13 cellular contexts compared by ENCODE assay signal in genomic region chr6:167349816-167350215, GRCh38. TPM values are rescaled to one million over a fixed set of nuclear protein-coding genes. Genes with fewer than 3 reads are reported as not detected.
DNase-seq lines count a peak whose midpoint lies in the region; ATAC-seq and TF ChIP-seq lines count a peak whose summit lies in the region.
"Had no signal": no experiment of that assay in that cellular context is flagged by ENCODE, and none has a peak within 500 bp of the region (broad histone marks: within the 10 kb centered on the region; RNA-seq: fewer than 3 reads in every experiment).

No MANE protein-coding gene starts in this region.

- no peak for TF ChIP-seq POLR2A in vagina (IDR thresholded peaks at IDR 0.05)

- peaks cover 9% of the 10 kb centered on the region; the same call in 2 of the 3 replicates for H3K36me3 Mint-ChIP-seq in GM23338 (ENCODE audit: low read depth)
- no peaks in the 10 kb centered on the region for H3K36me3 Mint-ChIP-seq in activated naive CD8-positive, alpha-beta T cell treated with anti-CD3 and anti-CD28 coated beads, Interleukin-2, amount 50 U/mL, for 24 hours (ENCODE audit: low read depth)

- TF ChIP-seq CTCF in A673 (conservative IDR thresholded peaks at IDR 0.05; ENCODE audit: low read depth, low read length): no peak
- no peak for TF ChIP-seq CTCF in GM23338 (conservative IDR thresholded peaks at IDR 0.05; ENCODE audit: low read depth in 2 of 2)
- TF ChIP-seq CTCF in vagina (IDR thresholded peaks at IDR 0.05): no peak

- H3K4me2 ChIP-seq in GM23338: peak overlapping the region; percentile 79

- peaks cover 13% of the 10 kb centered on the region for H3K4me1 Mint-ChIP-seq in GM23338
- peaks cover 24% of the 10 kb centered on the region for H3K4me1 Mint-ChIP-seq in activated naive CD8-positive, alpha-beta T cell treated with anti-CD3 and anti-CD28 coated beads, Interleukin-2, amount 50 U/mL, for 24 hours

- peak overlapping the region; percentile 63 for H3K4me3 Mint-ChIP-seq in GM23338
- peak overlapping the region; percentile 76 for H3K4me3 Mint-ChIP-seq in activated naive CD8-positive, alpha-beta T cell treated with anti-CD3 and anti-CD28 coated beads, Interleukin-2, amount 50 U/mL, for 24 hours

- no peak overlapping the region for H3K27ac ChIP-seq in A673 (ENCODE audit: low read depth, low read length, poor library complexity, severe bottlenecking)
- no peak overlapping the region for H3K27ac ChIP-seq in GM23338 (ENCODE audit: low read depth)
- peak overlapping the region; percentile 27 for H3K27ac ChIP-seq in muscle layer of colon (ENCODE audit: low read depth, low read length)
- H3K27ac ChIP-seq in vagina: no peak overlapping the region
- H3K27ac ChIP-seq: ascending aorta had no signal

- ATAC-seq in GM23338 (no peak), HG03442 (IDR thresholded peaks at IDR 0.05; ENCODE audit: unreplicated experiment) (no peak)
- ATAC-seq in activated naive CD8-positive, alpha-beta T cell treated with anti-CD3 and anti-CD28 coated beads, Interleukin-2, amount 50 U/mL, for 24 hours: no peak
- ATAC-seq: gastroesophageal sphincter had no signal

- H3K4me1 ChIP-seq in A673 (ENCODE audit: insufficient read depth, low read length, poor library complexity, severe bottlenecking): peaks cover 8% of the 10 kb centered on the region
- peaks cover 11% of the 10 kb centered on the region; the same call in 1 of the 2 replicates for H3K4me1 ChIP-seq in GM23338 (ENCODE audit: insufficient read depth)
- H3K4me1 ChIP-seq in muscle layer of colon (ENCODE audit: insufficient read depth, low read length): no peaks in the 10 kb centered on the region
- H3K4me1 ChIP-seq in vagina: peaks cover 28% of the 10 kb centered on the region

- POLR2A ChIA-PET in A673 (lab: Charles Lee; ENCODE audit: low non-redundant PET): no interaction called here

- no peaks in the 10 kb centered on the region for H3K9me2 ChIP-seq in GM23338 (ENCODE audit: insufficient read depth)

- no peak overlapping the region for H3K27ac Mint-ChIP-seq in GM23338
- peak overlapping the region; percentile 81 for H3K27ac Mint-ChIP-seq in activated naive CD8-positive, alpha-beta T cell treated with anti-CD3 and anti-CD28 coated beads, Interleukin-2, amount 50 U/mL, for 24 hours

- no peak overlapping the region for H2AFZ ChIP-seq in GM23338

- DNase-seq in A673 (ENCODE audit: low spot score) (peak; percentile 6), GM23338 (ENCODE audit: low spot score) (no peak), hypothalamus (lab: John Stamatoyannopoulos, UW) (no peak), MG63 (no peak), vagina (ENCODE audit: extremely low spot score in 2 of 2) (no peak)
- DNase-seq in activated naive CD8-positive, alpha-beta T cell treated with anti-CD3 and anti-CD28 coated beads, Interleukin-2, amount 50 U/mL, for 24 hours: no peak
- DNase-seq: AML-193; effector CD8-positive, alpha-beta T cell; left ventricle myocardium superior had no signal

- no peaks in the 10 kb centered on the region for H3K9me3 ChIP-seq in A673 (ENCODE audit: low read depth, low read length, poor library complexity, severe bottlenecking)
- no peaks in the 10 kb centered on the region for H3K9me3 ChIP-seq in muscle layer of colon (ENCODE audit: low read length)
- peaks cover 5% of the 10 kb centered on the region for H3K9me3 ChIP-seq in MG63
- H3K9me3 ChIP-seq in vagina: no peaks in the 10 kb centered on the region

- no peak overlapping the region for H3K9ac ChIP-seq in muscle layer of colon (ENCODE audit: low read length)

- intact Hi-C loops in A673 (cut with micrococcal nuclease; ENCODE audit: unreplicated experiment) (no loop called here), vagina (cut with DNase I) (no loop called here)

- no peaks in the 10 kb centered on the region for H3K79me2 ChIP-seq in GM23338 (replicated peaks; ENCODE audit: insufficient read depth)

- H3K36me3 ChIP-seq in A673 (ENCODE audit: insufficient read depth, low read length, poor library complexity, severe bottlenecking) (no peaks in the 10 kb centered on the region), GM23338 (ENCODE audit: insufficient read depth) (peaks cover 3% of the 10 kb centered on the region; the same call in 1 of the 2 replicates), muscle layer of colon (ENCODE audit: insufficient read depth, low read length) (no peaks in the 10 kb centered on the region), MG63 (no peaks in the 10 kb centered on the region), vagina (no peaks in the 10 kb centered on the region)
- H3K36me3 ChIP-seq: ascending aorta, gastroesophageal sphincter had no signal

- H3K27me3 Mint-ChIP-seq in GM23338 (ENCODE audit: insufficient read depth, low read depth, poor library complexity): peaks cover 28% of the 10 kb centered on the region
- peaks cover 29% of the 10 kb centered on the region for H3K27me3 Mint-ChIP-seq in activated naive CD8-positive, alpha-beta T cell treated with anti-CD3 and anti-CD28 coated beads, Interleukin-2, amount 50 U/mL, for 24 hours

- peaks cover 5% of the 10 kb centered on the region; the same call in 1 of the 2 replicates for H3F3A ChIP-seq in GM23338 (replicated peaks; ENCODE audit: low read depth)

- H4K20me1 ChIP-seq in GM23338 (replicated peaks; ENCODE audit: insufficient read depth): no peaks in the 10 kb centered on the region

- CTCF ChIA-PET in A673 (lab: Charles Lee): no interaction called here

- H3K27me3 ChIP-seq in A673 (replicated peaks; ENCODE audit: insufficient read depth, low read depth, low read length, poor library complexity) (peaks cover 14% of the 10 kb centered on the region), GM23338 (ENCODE audit: insufficient read depth) (peaks cover 33% of the 10 kb centered on the region), muscle layer of colon (ENCODE audit: control insufficient read depth in 1 of 2, insufficient read depth in 2 of 2, low read length in 2 of 2) (no peaks in the 10 kb centered on the region), MG63 (peaks cover under 1% of the 10 kb centered on the region), vagina (no peaks in the 10 kb centered on the region)

- peaks cover 21% of the 10 kb centered on the region; the same call in 2 of the 3 replicates for H3K9me3 Mint-ChIP-seq in GM23338
- H3K9me3 Mint-ChIP-seq in activated naive CD8-positive, alpha-beta T cell treated with anti-CD3 and anti-CD28 coated beads, Interleukin-2, amount 50 U/mL, for 24 hours: no peaks in the 10 kb centered on the region

- no peak overlapping the region for H3K4me3 ChIP-seq in A673 (ENCODE audit: low read depth, low read length, poor library complexity, severe bottlenecking)
- peak overlapping the region; percentile 64 for H3K4me3 ChIP-seq in GM23338
- H3K4me3 ChIP-seq in muscle layer of colon (ENCODE audit: low read depth in 1 of 2, low read length in 2 of 2): peak overlapping the region in 1 of 2 donors; percentile 65
- no peak overlapping the region for H3K4me3 ChIP-seq in MG63
- no peak overlapping the region for H3K4me3 ChIP-seq in vagina

- BruUV-seq in A673 (replicated peaks; lab: Mats Ljungman, UMichigan): no TSS peak

TF ChIP-seq in GM23338, 12 proteins besides CTCF, POLR2A, EP300 and RAD21 (continues in another document):
- no peak for TF ChIP-seq NANOG (IDR thresholded peaks at IDR 0.05; ENCODE audit: borderline replicate concordance)
- TF ChIP-seq STAT1 (IDR thresholded peaks at IDR 0.05; ENCODE audit: unreplicated experiment): no peak
- no peak for TF ChIP-seq ETS1 (IDR thresholded peaks at IDR 0.05)
- TF ChIP-seq JUNB (IDR thresholded peaks at IDR 0.05; ENCODE audit: unreplicated experiment): no peak
- no peak for TF ChIP-seq ZNF331 (CRISPR knock-in tag; IDR thresholded peaks at IDR 0.05; ENCODE audit: low read depth)
- no peak for TF ChIP-seq EZH2phosphoT487 (IDR thresholded peaks at IDR 0.05; ENCODE audit: unreplicated experiment)
- no peak for TF ChIP-seq CREB1 (CRISPR knock-in tag; IDR thresholded peaks at IDR 0.05; ENCODE audit: low read depth)

RNA-seq across cellular contexts. Expression of gene TTLL2, which starts 24.9 kb away (rescaled TPM):
- total RNA-seq in A673 (2021): not detected in 2 replicates
- total RNA-seq in GM23338 (2014; rRNA removed; shearing (Covaris generic)): not detected in 2 replicates
- 0.14 TPM in 1 of 2 replicates, not detected in the other for polyA plus RNA-seq in GM23338 (2016; fragmentation: Nextera tagmentation; extraction: Ambion mirVana)
- total RNA-seq in MG63 (2014; rRNA removed; shearing (Covaris generic); ENCODE audit: low replicate concordance): not detected in 2 replicates
- total RNA-seq in vagina: not detected
- total RNA-seq: ascending aorta, gastroesophageal sphincter, left ventricle myocardium superior had no signal

RNA-seq across cellular contexts. Expression of gene UNC93A, which starts 58.7 kb away (rescaled TPM):
- total RNA-seq in A673 (2021) (not detected in 2 replicates), vagina (2.0 TPM)
- 0.28 TPM in 1 of 2 replicates, not detected in the other for total RNA-seq in GM23338 (2014; rRNA removed; shearing (Covaris generic))
- polyA plus RNA-seq in GM23338 (2016; fragmentation: Nextera tagmentation; extraction: Ambion mirVana): 0.18 and 0.47 TPM in 2 replicates
- not detected in 2 replicates for total RNA-seq in MG63 (2014; rRNA removed; shearing (Covaris generic); ENCODE audit: low replicate concordance)
- total RNA-seq: ascending aorta, gastroesophageal sphincter, left ventricle myocardium superior had no signal
